8 cellular contexts compared by ENCODE assay signal in genomic region chr6:138007014-138007472, GRCh38.
DNase-seq lines count a peak whose midpoint lies in the region; ATAC-seq, FAIRE-seq and TF ChIP-seq lines count a peak whose summit lies in the region.

No MANE protein-coding gene starts in this region.

- intact Hi-C loops in natural killer cell (cut with micrococcal nuclease), result loop anchor here (1.0 kb wide), 1 partner anchor 302 kb away; no protein-coding TSS in a partner anchor
- intact Hi-C loops in sciatic nerve (cut with DNase I), result loop anchor here (10.0 kb wide), 1 partner anchor 108 kb away; no protein-coding TSS in a partner anchor

- no peak overlapping the region for H3K27ac Mint-ChIP-seq in chondrocyte (ENCODE audit: unreplicated experiment)
- H3K27ac Mint-ChIP-seq in natural killer cell, result no peak overlapping the region

- peak; percentile 67 for DNase-seq in AG20443 (ENCODE audit: low spot score)
- DNase-seq in GM19239 (ENCODE audit: insufficient read length, low spot score), result peak; percentile 18
- peak; percentile 57 for DNase-seq in OCI-M1 (lab: John Stamatoyannopoulos, UW)
- DNase-seq in chondrocyte (ENCODE audit: low spot score), result no peak
- DNase-seq in natural killer cell, result no peak
- DNase-seq in sciatic nerve (ENCODE audit: low spot score), result no peak

- no peaks in the 10 kb centered on the region for H3K4me1 Mint-ChIP-seq in chondrocyte (ENCODE audit: low read depth)
- no peaks in the 10 kb centered on the region for H3K4me1 Mint-ChIP-seq in natural killer cell

- FAIRE-seq in GM19239 (lab: Jason Lieb, UNC), result no peak

- TF ChIP-seq CTCF in chondrocyte (IDR thresholded peaks at IDR 0.05), result peak; percentile 80
- TF ChIP-seq CTCF in natural killer cell (IDR thresholded peaks at IDR 0.05), result peak; percentile 41

- no peak for ATAC-seq in natural killer cell
- ATAC-seq in sciatic nerve, result no peak
- ATAC-seq in HG03025 (IDR thresholded peaks at IDR 0.05; ENCODE audit: low FRiP score, unreplicated experiment), result no peak
- no peak for ATAC-seq in GM21526 (IDR thresholded peaks at IDR 0.05; ENCODE audit: low FRiP score, unreplicated experiment)

- no peaks in the 10 kb centered on the region for H3K36me3 Mint-ChIP-seq in chondrocyte (ENCODE audit: low read depth)
- no peaks in the 10 kb centered on the region for H3K36me3 Mint-ChIP-seq in natural killer cell

- H3K4me3 Mint-ChIP-seq in chondrocyte (ENCODE audit: unreplicated experiment) (no peak overlapping the region), natural killer cell (no peak overlapping the region)

- H3K27me3 Mint-ChIP-seq in chondrocyte (ENCODE audit: low read depth), result peaks cover 1% of the 10 kb centered on the region
- H3K27me3 Mint-ChIP-seq in natural killer cell (ENCODE audit: low read depth in 2 of 2), result peaks cover 7 to 12% of the 10 kb centered on the region in 2 donors

- H3K9me3 Mint-ChIP-seq in chondrocyte (ENCODE audit: low read depth) (no peaks in the 10 kb centered on the region), natural killer cell (no peaks in the 10 kb centered on the region)

Comparison
In these comparisons a context has a peak if more than half of its experiments do, and no peak if none do; other contexts are left out.
1. DNase-seq: peak in AG20443 (single experiment), GM19239 (single experiment) and OCI-M1 (single experiment); none in chondrocyte (single experiment), natural killer cell (single experiment) and sciatic nerve (single experiment).